ENCODE assay signal across 18 cellular contexts in the genomic region with DNA sequence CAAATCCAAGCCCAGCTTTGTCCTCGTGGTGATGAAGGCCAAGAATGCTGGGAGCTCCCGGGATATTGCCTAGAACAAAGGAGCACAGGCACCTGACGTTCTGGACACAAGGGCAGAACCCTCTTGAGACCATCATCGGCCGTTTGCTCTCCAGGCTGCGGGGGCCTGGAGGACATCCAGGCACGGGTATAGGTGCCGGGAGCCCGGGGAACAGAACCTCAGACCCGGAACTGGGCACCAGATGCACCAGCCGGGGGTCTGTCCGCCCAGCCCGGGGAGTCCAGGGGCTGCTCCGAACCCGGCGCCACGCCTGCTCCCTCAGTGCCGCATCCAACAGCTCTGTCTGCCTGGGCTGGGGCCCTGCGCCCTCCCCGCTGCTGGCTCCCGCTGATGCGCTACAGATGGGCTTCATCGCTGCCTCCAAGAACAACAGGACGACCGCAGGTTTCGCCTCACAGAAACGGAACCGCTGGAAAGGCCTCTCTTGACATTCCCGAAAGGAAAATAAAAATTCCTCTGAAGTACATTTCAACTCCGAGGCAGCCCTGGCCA.
DNase-seq lines count a peak whose midpoint lies in the region; ATAC-seq and TF ChIP-seq lines count a peak whose summit lies in the region.
"Had no signal": no experiment of that assay in that cellular context is flagged by ENCODE, and none has a peak within 500 bp of the region (broad histone marks: within the 10 kb centered on the region; RNA-seq: fewer than 3 reads in every experiment).

No MANE protein-coding gene starts in this region.

- TF ChIP-seq CTCF in breast epithelium (IDR thresholded peaks at IDR 0.05) (no peak), MCF 10A (IDR thresholded peaks at IDR 0.05; ENCODE audit: unreplicated experiment) (no peak), heart left ventricle (IDR thresholded peaks at IDR 0.05) (no peak), prostate gland (IDR thresholded peaks at IDR 0.05) (no peak)

- POLR2A ChIA-PET in MCF 10A (lab: Yijun Ruan, JAX) = interaction anchor here (1.0 kb wide), 1 partner anchor 9 kb away, joined by 3 read pairs; no protein-coding TSS in a partner anchor

- no peak overlapping the region for H2BK120ac ChIP-seq in trophoblast cell (ENCODE audit: insufficient read depth, low read length, poor library complexity)

- peak in 1 of 2 donors; percentile 47 for DNase-seq in breast epithelium (ENCODE audit: low spot score in 2 of 2)
- no peak for DNase-seq in MCF 10A (ENCODE audit: unreplicated experiment)
- peak in 3 of 5 donors; percentile 49 to 73 (median 68) for DNase-seq in heart left ventricle
- DNase-seq in prostate gland (ENCODE audit: low spot score) = no peak
- DNase-seq in trophoblast cell = no peak
- no peak for DNase-seq in DMS53 (lab: John Stamatoyannopoulos, UW)
- no peak for DNase-seq in DMS79 treated with DMSO at 0.1 percent for 48 hours (lab: John Stamatoyannopoulos, UW)
- no peak for DNase-seq in SHP77 treated with DMSO at 0.1 percent for 48 hours (lab: John Stamatoyannopoulos, UW)
- DNase-seq: activated CD4-positive, CD25-positive, alpha-beta regulatory T cell; central memory CD4-positive, alpha-beta T cell; mammary epithelial cell; NCI-H2081; NCI-H748 treated with DMSO at 0.1 percent for 48 hours; retina had no signal

- H2AK5ac ChIP-seq in trophoblast cell (ENCODE audit: low read length) = no peak overlapping the region

- no peak overlapping the region for H2BK5ac ChIP-seq in trophoblast cell (ENCODE audit: low read depth, low read length, poor library complexity)

- no peak overlapping the region for H4K12ac ChIP-seq in trophoblast cell (ENCODE audit: low read depth, low read length)

- H3K27ac ChIP-seq in breast epithelium (peak overlapping the region; percentile 54 to 76), heart left ventricle (peak overlapping the region in 2 of 12 donors; percentile 50 to 52), prostate gland (peak overlapping the region; percentile 31 to 53), trophoblast cell (ENCODE audit: low read depth, low read length) (no peak overlapping the region)
- H3K27ac ChIP-seq: gastrocnemius medialis had no signal

- H3K9ac ChIP-seq in trophoblast cell (ENCODE audit: low read length) = no peak overlapping the region

- H3K4me3 Mint-ChIP-seq in MCF 10A (ENCODE audit: unreplicated experiment) = no peak overlapping the region
- H3K4me3 Mint-ChIP-seq: natural killer cell, T-cell had no signal

- no peak overlapping the region for H3K4me2 ChIP-seq in trophoblast cell (ENCODE audit: low read length)

- H3K27ac Mint-ChIP-seq in MCF 10A (ENCODE audit: low read depth, unreplicated experiment) = no peak overlapping the region
- H3K27ac Mint-ChIP-seq: natural killer cell, T-cell had no signal

- TF ChIP-seq POLR2A in breast epithelium (IDR thresholded peaks at IDR 0.05) (no peak), heart left ventricle (IDR thresholded peaks at IDR 0.05) (no peak), prostate gland (IDR thresholded peaks at IDR 0.05) (no peak)

- H4K8ac ChIP-seq in trophoblast cell (ENCODE audit: low read depth, low read length) = no peak overlapping the region

- CTCF ChIA-PET in MCF 10A (lab: Yijun Ruan, JAX) = interaction anchor here (0.6 kb wide), 1 partner anchor 183 kb away, joined by 3 read pairs; no protein-coding TSS in a partner anchor

- no peak overlapping the region for H4K91ac ChIP-seq in trophoblast cell (ENCODE audit: low read depth, low read length)

- peak in 3 of 4 donors; percentile 43 to 76 (median 44) for ATAC-seq in heart left ventricle
- ATAC-seq: natural killer cell had no signal

- H3K4ac ChIP-seq in trophoblast cell (ENCODE audit: low read depth, low read length) = no peak overlapping the region

- BruUV-seq in MCF 10A (replicated peaks; lab: Mats Ljungman, UMichigan) = no TSS peak

- H3K27me3 ChIP-seq in breast epithelium (no peaks in the 10 kb centered on the region), heart left ventricle (no peaks in the 10 kb centered on the region), prostate gland (replicated peaks; ENCODE audit: insufficient read depth) (no peaks in the 10 kb centered on the region), trophoblast cell (ENCODE audit: insufficient read depth, low read length) (no peaks in the 10 kb centered on the region)
- H3K27me3 ChIP-seq: gastrocnemius medialis had no signal

- peaks cover 7% of the 10 kb centered on the region for H3K4me1 Mint-ChIP-seq in MCF 10A (ENCODE audit: insufficient read depth, unreplicated experiment)
- H3K4me1 Mint-ChIP-seq: natural killer cell, T-cell had no signal

- 77 to 91% (median 84%) methylated on average over 21 to 30 of the region's 30 CpGs for WGBS in heart left ventricle, 4 donors
- WGBS in prostate gland = 65% methylated on average over 30 of the region's 30 CpGs
- WGBS in trophoblast cell (ENCODE audit: extremely low coverage, insufficient coverage, insufficient read length) = no CpG with 5 or more reads among the region's 30 CpGs

- no peak overlapping the region for H2AFZ ChIP-seq in trophoblast cell (ENCODE audit: insufficient read depth, low read length, poor library complexity)

- no peaks in the 10 kb centered on the region for H3K79me2 ChIP-seq in trophoblast cell (ENCODE audit: control insufficient read depth, insufficient read depth, low read length, poor library complexity)

- no peak overlapping the region for H3K14ac ChIP-seq in trophoblast cell (ENCODE audit: low read length)

- H3K23ac ChIP-seq in trophoblast cell (ENCODE audit: low read length) = no peak overlapping the region

- H3K36me3 Mint-ChIP-seq in MCF 10A (ENCODE audit: insufficient read depth, unreplicated experiment) = no peaks in the 10 kb centered on the region
- H3K36me3 Mint-ChIP-seq: natural killer cell, T-cell had no signal

- H3K4me1 ChIP-seq in breast epithelium (no peaks in the 10 kb centered on the region), heart left ventricle (peaks cover 0 to 26% (median 0%) of the 10 kb centered on the region in 12 donors), prostate gland (replicated peaks) (no peaks in the 10 kb centered on the region), trophoblast cell (ENCODE audit: control insufficient read depth in 1 of 2, insufficient read depth in 2 of 2, low read length in 2 of 2) (peaks cover 7 to 11% of the 10 kb centered on the region in 2 experiments)
- H3K4me1 ChIP-seq: gastrocnemius medialis, HAP-1 had no signal

- H3K18ac ChIP-seq in trophoblast cell (ENCODE audit: low read length) = no peak overlapping the region

- H3K27me3 Mint-ChIP-seq in MCF 10A (ENCODE audit: insufficient read depth, unreplicated experiment) = no peaks in the 10 kb centered on the region

- H3K4me3 ChIP-seq in breast epithelium (peak overlapping the region in 1 of 3 donors; percentile 44), heart left ventricle (peak overlapping the region in 1 of 12 donors; percentile 14), prostate gland (no peak overlapping the region), trophoblast cell (ENCODE audit: low read depth, low read length) (no peak overlapping the region)
- H3K4me3 ChIP-seq: gastrocnemius medialis, HAP-1 had no signal

- H2BK12ac ChIP-seq in trophoblast cell (ENCODE audit: low read length) = no peak overlapping the region

- intact Hi-C loops in breast epithelium (cut with DNase I; ENCODE audit: low total_unique reads) (loop anchor here (5.0 kb wide), 1 partner anchor 600 kb away; a partner anchor contains a TSS), MCF 10A (cut with micrococcal nuclease) (no loop called here), heart left ventricle (cut with DNase I) (no loop called here), prostate gland (cut with DNase I) (no loop called here)

- H3K36me3 ChIP-seq in breast epithelium (no peaks in the 10 kb centered on the region), heart left ventricle (no peaks in the 10 kb centered on the region), prostate gland (no peaks in the 10 kb centered on the region), trophoblast cell (ENCODE audit: control insufficient read depth in 1 of 2, insufficient read depth in 2 of 2, low read length in 2 of 2) (peaks cover 2 to 11% of the 10 kb centered on the region in 2 experiments)
- H3K36me3 ChIP-seq: gastrocnemius medialis, HAP-1 had no signal

- H3K9me3 ChIP-seq in breast epithelium (no peaks in the 10 kb centered on the region), heart left ventricle (no peaks in the 10 kb centered on the region), prostate gland (no peaks in the 10 kb centered on the region), trophoblast cell (ENCODE audit: insufficient read depth, low read depth, low read length) (peaks cover 7% of the 10 kb centered on the region)
- H3K9me3 ChIP-seq: gastrocnemius medialis, HAP-1 had no signal

- H3K9me3 Mint-ChIP-seq in MCF 10A (ENCODE audit: unreplicated experiment) = peaks cover 10% of the 10 kb centered on the region
- H3K9me3 Mint-ChIP-seq: natural killer cell, T-cell had no signal

- no peaks in the 10 kb centered on the region for H3K79me1 ChIP-seq in trophoblast cell (ENCODE audit: low read length)

Comparison
In these comparisons a context has a peak if more than half of its experiments do, and no peak if none do; other contexts are left out.
1. DNase-seq: peak in heart left ventricle (3 of 5); none in MCF 10A (single experiment), prostate gland (single experiment), trophoblast cell (0 of 2), DMS53 (single experiment), DMS79 treated with DMSO at 0.1 percent for 48 hours (single experiment) and SHP77 treated with DMSO at 0.1 percent for 48 hours (single experiment).